In the genomic region with DNA sequence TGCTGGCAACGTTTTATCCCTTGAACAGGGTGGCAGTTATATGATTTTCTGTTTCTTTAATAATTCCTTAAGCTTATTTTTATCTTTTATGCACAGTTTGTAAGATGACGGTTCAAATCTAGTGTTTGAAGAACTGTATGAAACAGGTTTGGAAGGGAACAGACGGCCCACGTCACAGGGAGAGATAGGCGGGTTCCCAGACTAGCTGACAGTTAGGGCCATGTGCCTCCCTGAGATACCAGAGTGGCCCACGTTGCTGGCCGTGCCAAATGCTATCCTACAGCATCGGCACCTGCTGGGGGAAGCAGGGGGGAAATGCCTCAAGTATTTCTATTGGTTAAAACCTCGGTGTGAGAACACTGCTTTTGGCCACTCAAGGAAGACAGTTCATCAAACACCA, we compare ENCODE assay signal across 29 cellular contexts.
"Had no signal": no experiment of that assay in that cellular context is flagged by ENCODE, and none has a peak within 500 bp of the region (broad histone marks: within the 10 kb centered on the region; RNA-seq: fewer than 3 reads in every experiment).

No MANE protein-coding gene starts in this region.

- H3K36me3 Mint-ChIP-seq: activated naive CD4-positive, alpha-beta T cell treated with anti-CD3 and anti-CD28 coated beads, Interleukin-2, amount 10 ng/mL, durations not matched to agents 7 days and 5 days had no signal

- H3K4me1 ChIP-seq: body of pancreas, gastrocnemius medialis, parathyroid adenoma, right lobe of liver, suprapubic skin had no signal

- ATAC-seq: activated CD4-positive, CD25-positive, alpha-beta regulatory T cell treated with anti-CD3 and anti-CD28 coated beads, Interleukin-2, amount 50 U/mL, for 24 hours; activated naive CD8-positive, alpha-beta T cell treated with anti-CD3 and anti-CD28 coated beads, Interleukin-2, amount 50 U/mL, for 24 hours; activated T-cell treated with anti-CD3 and anti-CD28 coated beads, Interleukin-2, amount 50 U/mL, for 72 hours; body of pancreas; effector memory CD8-positive, alpha-beta T cell; gastrocnemius medialis; left lobe of liver; right lobe of liver; stimulated activated naive CD8-positive, alpha-beta T cell treated with anti-CD3 and anti-CD28 coated beads, Interleukin-15, amount 100 ng/mL, for 72 hours; T-helper 17 cell had no signal

- H3K4me3 Mint-ChIP-seq: activated CD4-positive, alpha-beta memory T cell treated with anti-CD3 and anti-CD28 coated beads, Interleukin-2, amount 10 ng/mL, durations not matched to agents 7 days and 5 days; activated CD4-positive, alpha-beta T cell treated with anti-CD3 and anti-CD28 coated beads, Interleukin-2, amount 10 ng/mL, durations not matched to agents 24 days and 14 days; activated naive CD4-positive, alpha-beta T cell treated with anti-CD3 and anti-CD28 coated beads, Interleukin-2, amount 10 ng/mL, durations not matched to agents 7 days and 5 days; activated naive CD8-positive, alpha-beta T cell treated with anti-CD3 and anti-CD28 coated beads, Interleukin-2, amount 50 U/mL, for 24 hours; activated T-cell treated with anti-CD3 and anti-CD28 coated beads, Interleukin-2, amount 50 U/mL, for 72 hours; effector memory CD8-positive, alpha-beta T cell; nephron; stimulated activated naive CD8-positive, alpha-beta T cell treated with anti-CD3 and anti-CD28 coated beads, Interleukin-15, amount 100 ng/mL, for 72 hours; T-helper 17 cell had no signal

- H3K27me3 Mint-ChIP-seq: activated CD4-positive, alpha-beta memory T cell treated with anti-CD3 and anti-CD28 coated beads, Interleukin-2, amount 10 ng/mL, durations not matched to agents 7 days and 5 days; activated CD4-positive, alpha-beta T cell treated with anti-CD3 and anti-CD28 coated beads, Interleukin-2, amount 10 ng/mL, durations not matched to agents 24 days and 14 days; activated naive CD4-positive, alpha-beta T cell treated with anti-CD3 and anti-CD28 coated beads, Interleukin-2, amount 10 ng/mL, durations not matched to agents 7 days and 5 days; activated naive CD8-positive, alpha-beta T cell treated with anti-CD3 and anti-CD28 coated beads, Interleukin-2, amount 50 U/mL, for 24 hours; effector memory CD8-positive, alpha-beta T cell; stimulated activated naive CD8-positive, alpha-beta T cell treated with anti-CD3 and anti-CD28 coated beads, Interleukin-15, amount 100 ng/mL, for 72 hours; T-helper 17 cell had no signal

- FAIRE-seq: endothelial cell of umbilical vein, keratinocyte, urothelium cell line had no signal

- H3K9me3 Mint-ChIP-seq: activated CD4-positive, alpha-beta memory T cell treated with anti-CD3 and anti-CD28 coated beads, Interleukin-2, amount 10 ng/mL, durations not matched to agents 7 days and 5 days; activated CD4-positive, alpha-beta T cell treated with anti-CD3 and anti-CD28 coated beads, Interleukin-2, amount 10 ng/mL, durations not matched to agents 24 days and 14 days; activated naive CD4-positive, alpha-beta T cell treated with anti-CD3 and anti-CD28 coated beads, Interleukin-2, amount 10 ng/mL, durations not matched to agents 7 days and 5 days; activated naive CD8-positive, alpha-beta T cell treated with anti-CD3 and anti-CD28 coated beads, Interleukin-2, amount 50 U/mL, for 24 hours; activated T-cell treated with anti-CD3 and anti-CD28 coated beads, Interleukin-2, amount 50 U/mL, for 72 hours; effector memory CD8-positive, alpha-beta T cell; nephron; stimulated activated naive CD8-positive, alpha-beta T cell treated with anti-CD3 and anti-CD28 coated beads, Interleukin-15, amount 100 ng/mL, for 72 hours had no signal

- H3K4me3 ChIP-seq: body of pancreas, cardiac muscle cell, esophagus muscularis mucosa, gastrocnemius medialis, right lobe of liver, skin epidermis, suprapubic skin, tibial nerve had no signal

- H3K27ac ChIP-seq: body of pancreas, cardiac muscle cell, esophagus muscularis mucosa, gastrocnemius medialis, parathyroid adenoma, right lobe of liver, skin epidermis, suprapubic skin, tibial nerve, VCaP had no signal

- H3K27ac Mint-ChIP-seq: activated CD4-positive, alpha-beta memory T cell treated with anti-CD3 and anti-CD28 coated beads, Interleukin-2, amount 10 ng/mL, durations not matched to agents 7 days and 5 days; activated CD4-positive, alpha-beta T cell treated with anti-CD3 and anti-CD28 coated beads, Interleukin-2, amount 10 ng/mL, durations not matched to agents 24 days and 14 days; activated naive CD4-positive, alpha-beta T cell treated with anti-CD3 and anti-CD28 coated beads, Interleukin-2, amount 10 ng/mL, durations not matched to agents 7 days and 5 days; activated naive CD8-positive, alpha-beta T cell treated with anti-CD3 and anti-CD28 coated beads, Interleukin-2, amount 50 U/mL, for 24 hours; activated T-cell treated with anti-CD3 and anti-CD28 coated beads, Interleukin-2, amount 50 U/mL, for 72 hours; effector memory CD8-positive, alpha-beta T cell; nephron; T-helper 17 cell had no signal

- H3K9me3 ChIP-seq: body of pancreas, esophagus muscularis mucosa, gastrocnemius medialis, right lobe of liver, suprapubic skin, tibial nerve had no signal

- H3K4me1 Mint-ChIP-seq: activated CD4-positive, alpha-beta memory T cell treated with anti-CD3 and anti-CD28 coated beads, Interleukin-2, amount 10 ng/mL, durations not matched to agents 7 days and 5 days; activated naive CD4-positive, alpha-beta T cell treated with anti-CD3 and anti-CD28 coated beads, Interleukin-2, amount 10 ng/mL, durations not matched to agents 7 days and 5 days; activated naive CD8-positive, alpha-beta T cell treated with anti-CD3 and anti-CD28 coated beads, Interleukin-2, amount 50 U/mL, for 24 hours; nephron had no signal

- H3K27me3 ChIP-seq: body of pancreas, cardiac muscle cell, esophagus muscularis mucosa, gastrocnemius medialis, right lobe of liver, suprapubic skin, tibial nerve had no signal

- DNase-seq: activated CD4-positive, alpha-beta memory T cell treated with anti-CD3 and anti-CD28 coated beads, Interleukin-2, amount 10 ng/mL, durations not matched to agents 7 days and 5 days; activated CD4-positive, alpha-beta T cell treated with anti-CD3 and anti-CD28 coated beads, Interleukin-2, amount 10 ng/mL, durations not matched to agents 24 days and 14 days; activated effector memory CD4-positive, alpha-beta T cell treated with anti-CD3 and anti-CD28 coated beads, Interleukin-2, amount 50 U/mL, for 16 hours; activated naive CD4-positive, alpha-beta T cell treated with anti-CD3 and anti-CD28 coated beads, Interleukin-2, amount 10 ng/mL, durations not matched to agents 7 days and 5 days; activated naive CD8-positive, alpha-beta T cell treated with anti-CD3 and anti-CD28 coated beads, Interleukin-2, amount 50 U/mL, for 24 hours; activated T-cell treated with anti-CD3 and anti-CD28 coated beads, Interleukin-2, amount 50 U/mL, for 72 hours; body of pancreas; dermis blood vessel endothelial cell; effector memory CD8-positive, alpha-beta T cell; gastrocnemius medialis; head of caudate nucleus; right lobe of liver; stimulated activated CD4-positive, alpha-beta T cell treated with anti-CD3 and anti-CD28 coated beads, Interleukin-1b, Interleukin-23, amount 100 ng/mL, for 48 hours; stimulated activated naive CD8-positive, alpha-beta T cell treated with anti-CD3 and anti-CD28 coated beads, Interleukin-15, amount 100 ng/mL, for 72 hours; SW 1271; T-helper 17 cell had no signal
